28 cellular contexts compared by ENCODE assay signal in the genomic region with DNA sequence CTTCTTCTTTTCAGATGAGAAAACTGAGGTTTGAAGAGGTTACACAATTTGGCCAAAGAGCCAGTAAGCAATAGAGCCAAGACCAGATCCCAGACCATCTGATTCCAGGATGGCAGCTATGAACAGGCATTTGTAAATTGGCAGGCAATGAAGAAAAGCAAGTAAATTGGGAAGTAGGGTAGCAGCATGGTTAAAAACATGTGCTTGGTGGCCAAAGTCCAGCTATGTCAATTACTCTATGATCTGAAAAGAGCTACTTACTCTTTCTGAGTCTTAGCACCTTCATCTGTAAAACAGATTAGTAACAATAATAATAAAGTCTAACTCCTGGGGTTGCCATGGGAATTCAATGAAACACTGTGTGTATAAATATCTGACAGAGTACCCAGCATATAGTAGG.
"Had no signal": no experiment of that assay in that cellular context is flagged by ENCODE, and none has a peak within 500 bp of the region (broad histone marks: within the 10 kb centered on the region; RNA-seq: fewer than 3 reads in every experiment).

No MANE protein-coding gene starts in this region.

- H3K4me2 ChIP-seq: neural progenitor cell had no signal

- H2AFZ ChIP-seq: neural progenitor cell had no signal

- H3K27ac Mint-ChIP-seq: endodermal cell; nephron; neural progenitor cell; stimulated activated memory B cell treated with anti-CD40 and anti-IgM and Interleukin-4, amounts not matched to agents 10 μg/mL and 1 μg/mL and 100 μg/mL, for 72 hours; type B pancreatic cell had no signal

- DNase-seq: dorsolateral prefrontal cortex; effector CD8-positive, alpha-beta T cell; endodermal cell; foreskin melanocyte; glutamatergic neuron; heart right ventricle; hippocampal formation; islet precursor cell; kidney glomerular epithelial cell; left ventricle myocardium superior; lower lobe of right lung; nucleus accumbens; sigmoid colon; stimulated activated CD4-positive, alpha-beta T cell treated with anti-CD3 and anti-CD28 coated beads, Interleukin-2, amount 100 ng/mL, for 24 hours; stimulated activated CD4-positive, alpha-beta T cell treated with anti-CD3 and anti-CD28 coated beads, Interleukin-4, amount 100 ng/mL, for 24 hours; stimulated activated naive CD8-positive, alpha-beta T cell treated with anti-CD3 and anti-CD28 coated beads, Interleukin-15, Interleukin-2, amounts not matched to agents 100 U/mL and 50 U/mL, for 24 hours; substantia nigra; testis; tibial artery had no signal

- H3K27ac ChIP-seq: dorsolateral prefrontal cortex, epithelial cell of prostate, heart right ventricle, lower lobe of right lung, neural progenitor cell, prostate gland, right atrium auricular region, sigmoid colon, testis, tibial artery had no signal

- ATAC-seq: esophagus mucosa; heart right ventricle; left ventricle myocardium superior; lower lobe of right lung; stimulated activated memory B cell treated with anti-CD40 and anti-IgM and Interleukin-4, amounts not matched to agents 10 μg/mL and 1 μg/mL and 100 μg/mL, for 72 hours; stimulated activated naive CD8-positive, alpha-beta T cell treated with anti-CD3 and anti-CD28 coated beads, Interleukin-15, Interleukin-2, amounts not matched to agents 100 U/mL and 50 U/mL, for 24 hours had no signal

- H3K4me1 Mint-ChIP-seq: nephron; stimulated activated memory B cell treated with anti-CD40 and anti-IgM and Interleukin-4, amounts not matched to agents 10 μg/mL and 1 μg/mL and 100 μg/mL, for 72 hours had no signal

- H3K9me3 ChIP-seq: prostate gland, testis had no signal

- H3K27me3 Mint-ChIP-seq: stimulated activated memory B cell treated with anti-CD40 and anti-IgM and Interleukin-4, amounts not matched to agents 10 μg/mL and 1 μg/mL and 100 μg/mL, for 72 hours; type B pancreatic cell had no signal

- FAIRE-seq: colon had no signal

- H3K4me3 Mint-ChIP-seq: endodermal cell; nephron; neural progenitor cell; stimulated activated memory B cell treated with anti-CD40 and anti-IgM and Interleukin-4, amounts not matched to agents 10 μg/mL and 1 μg/mL and 100 μg/mL, for 72 hours; type B pancreatic cell had no signal

- H3K36me3 ChIP-seq: heart right ventricle, lower lobe of right lung, neural progenitor cell, prostate gland, right atrium auricular region, sigmoid colon, tibial artery had no signal

- H3K27me3 ChIP-seq: dorsolateral prefrontal cortex, heart right ventricle, neural progenitor cell, right atrium auricular region, sigmoid colon, testis, tibial artery had no signal

- H3K36me3 Mint-ChIP-seq: neural progenitor cell; stimulated activated memory B cell treated with anti-CD40 and anti-IgM and Interleukin-4, amounts not matched to agents 10 μg/mL and 1 μg/mL and 100 μg/mL, for 72 hours; type B pancreatic cell had no signal

- H3K4me3 ChIP-seq: dorsolateral prefrontal cortex, heart right ventricle, lower lobe of right lung, neural progenitor cell, prostate gland, right atrium auricular region, sigmoid colon, testis, tibial artery had no signal

- H3K4me1 ChIP-seq: lower lobe of right lung, prostate gland, right atrium auricular region, sigmoid colon, testis, tibial artery had no signal

- H3K9ac ChIP-seq: neural progenitor cell had no signal
